2 cellular contexts compared by ENCODE assay signal in genomic region chr2:9560628-9561027, GRCh38.
TF ChIP-seq lines count a peak whose summit lies in the region.

No MANE protein-coding gene starts in this region.

TF ChIP-seq in K562, 482 proteins besides CTCF, POLR2A, EP300 and RAD21:
- peak; percentile 30; the same call in 1 of the 2 replicates for TF ChIP-seq PKNOX1 (IDR thresholded peaks at IDR 0.05)
- TF ChIP-seq YY1 (IDR thresholded peaks at IDR 0.05; ENCODE audit: borderline replicate concordance in 1 of 3, control insufficient read depth in 1 of 3, extremely low read depth in 1 of 3, insufficient read depth in 3 of 3, insufficient read length in 1 of 3, insufficient replicate concordance in 2 of 3, low read depth in 1 of 3, low read length in 2 of 3): no peak
- TF ChIP-seq MEIS2 (IDR thresholded peaks at IDR 0.05; ENCODE audit: partially characterized antibody): peak; percentile 63
- TF ChIP-seq PBX2 (CRISPR knock-in tag; IDR thresholded peaks at IDR 0.05; ENCODE audit: low read depth): no peak
- peak; percentile 76 for TF ChIP-seq PBX2 (tag; conservative IDR thresholded peaks at IDR 0.05; ENCODE audit: low read depth)

TF ChIP-seq in GM23338, 12 proteins besides CTCF, POLR2A, EP300 and RAD21:
- TF ChIP-seq REST (IDR thresholded peaks at IDR 0.05; ENCODE audit: unreplicated experiment) (no peak), CREB1 (CRISPR knock-in tag; IDR thresholded peaks at IDR 0.05; ENCODE audit: low read depth) (no peak), ZNF114 (CRISPR knock-in tag; IDR thresholded peaks at IDR 0.05) (no peak), POLR2AphosphoS5 (IDR thresholded peaks at IDR 0.05; ENCODE audit: low read depth) (no peak)
